ENCODE assay signal across 8 cellular contexts in the genomic region with DNA sequence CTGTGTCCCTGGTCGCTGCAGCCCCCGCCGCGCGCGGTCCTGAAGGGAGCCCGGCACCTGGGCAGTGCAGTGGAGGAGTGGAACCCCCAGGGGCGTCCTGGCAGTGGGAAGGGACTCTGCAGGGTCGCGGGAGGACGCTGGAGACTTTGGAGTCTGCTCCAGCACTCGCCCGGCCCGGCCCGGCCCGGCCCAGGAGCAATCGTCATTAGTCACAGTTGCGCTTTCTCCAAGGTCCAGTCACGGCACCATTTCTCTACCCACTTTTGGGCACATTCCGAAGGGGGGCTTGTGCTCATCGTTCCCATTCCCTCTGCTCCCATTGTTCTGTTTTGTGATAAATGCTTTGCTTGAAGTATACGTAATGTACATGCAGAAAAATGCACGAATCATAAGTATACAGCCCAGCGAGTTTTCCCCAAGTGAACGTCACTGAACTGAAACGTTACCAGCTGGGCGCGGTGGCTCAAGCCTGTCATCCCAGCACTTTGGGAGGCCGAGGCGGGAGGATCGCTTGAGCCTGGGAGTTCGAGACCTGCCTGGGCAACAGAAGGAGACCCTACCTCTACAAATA. TPM values are rescaled to one million over a fixed set of nuclear protein-coding genes. Genes with fewer than 3 reads are reported as not detected.
DNase-seq lines count a peak whose midpoint lies in the region; ATAC-seq, FAIRE-seq and TF ChIP-seq lines count a peak whose summit lies in the region.

No MANE protein-coding gene starts in this region.

- ATAC-seq in A549 = peak; percentile 44 to 46
- peak; percentile 8 for ATAC-seq in GM18870 (IDR thresholded peaks at IDR 0.05; ENCODE audit: unreplicated experiment)
- peak; percentile 62 for ATAC-seq in stimulated activated memory B cell treated with anti-CD40 and anti-IgM and Interleukin-4, amounts not matched to agents 10 μg/mL and 1 μg/mL and 100 μg/mL, for 72 hours

- CTCF ChIA-PET in A549 (lab: Yijun Ruan, JAX) = no interaction called here
- CTCF ChIA-PET in HEK293T (lab: Yijun Ruan, JAX) = interaction anchor here (0.8 kb wide), 1 partner anchor 9 kb away, joined by 3 read pairs; no protein-coding TSS in a partner anchor

- H3K9ac ChIP-seq in astrocyte (ENCODE audit: low read length) = peak overlapping the region; percentile 87
- H3K9ac ChIP-seq in iPS-20b (ENCODE audit: low read depth, low read length) = peak overlapping the region; percentile 75

- no peak for TF ChIP-seq RAD21 in A549 (conservative IDR thresholded peaks at IDR 0.05 in 1 of 2, IDR thresholded peaks at IDR 0.05 in 1 of 2)

- H3K9me3 ChIP-seq in A549 (no peaks in the 10 kb centered on the region), KOPT-K1 (ENCODE audit: insufficient read depth, low read length, poor library complexity, severe bottlenecking) (no peaks in the 10 kb centered on the region), astrocyte (ENCODE audit: insufficient read depth, low read depth, low read length) (no peaks in the 10 kb centered on the region), iPS-20b (ENCODE audit: insufficient read depth, low read depth, low read length) (no peaks in the 10 kb centered on the region)

- peaks cover 62% of the 10 kb centered on the region for H3K79me2 ChIP-seq in astrocyte (ENCODE audit: insufficient read depth, low read length)

- H3K36me3 ChIP-seq in KOPT-K1 (ENCODE audit: insufficient read depth, low read length) = peaks cover 76% of the 10 kb centered on the region
- peaks cover 16% of the 10 kb centered on the region for H3K36me3 ChIP-seq in astrocyte (ENCODE audit: insufficient read depth, low read length)
- H3K36me3 ChIP-seq in iPS-20b (ENCODE audit: insufficient read depth, low read depth, low read length) = peaks cover 64% of the 10 kb centered on the region

- H2AFZ ChIP-seq in astrocyte (ENCODE audit: low read depth, low read length) = peak overlapping the region; percentile 67

- peak overlapping the region; percentile 89 for H3K4me3 Mint-ChIP-seq in astrocyte (ENCODE audit: unreplicated experiment)
- H3K4me3 Mint-ChIP-seq in stimulated activated memory B cell treated with anti-CD40 and anti-IgM and Interleukin-4, amounts not matched to agents 10 μg/mL and 1 μg/mL and 100 μg/mL, for 72 hours = peak overlapping the region; percentile 89

- H3K27ac ChIP-seq in A549 = peak overlapping the region; percentile 84 to 98
- peak overlapping the region; percentile 70 for H3K27ac ChIP-seq in KOPT-K1 (ENCODE audit: low read depth, low read length, poor library complexity, severe bottlenecking)
- peak overlapping the region; percentile 55 for H3K27ac ChIP-seq in astrocyte (ENCODE audit: low read depth, low read length)
- no peak overlapping the region for H3K27ac ChIP-seq in iPS-20b (ENCODE audit: low read length)

- TF ChIP-seq CTCF in A549 (IDR thresholded peaks at IDR 0.05) (no peak), astrocyte (IDR thresholded peaks at IDR 0.05; ENCODE audit: insufficient read depth, low read depth, low read length) (no peak)

- WGBS in A549 (ENCODE audit: missing lambda C conversion rate) = 15% methylated on average over 14 of the region's 32 CpGs

- H3K27me3 Mint-ChIP-seq in astrocyte (ENCODE audit: low read depth, unreplicated experiment) = no peaks in the 10 kb centered on the region
- H3K27me3 Mint-ChIP-seq in stimulated activated memory B cell treated with anti-CD40 and anti-IgM and Interleukin-4, amounts not matched to agents 10 μg/mL and 1 μg/mL and 100 μg/mL, for 72 hours = no peaks in the 10 kb centered on the region

- FAIRE-seq in A549 (lab: Jason Lieb, UNC) = no peak
- FAIRE-seq in astrocyte (lab: Jason Lieb, UNC) = no peak

- TF ChIP-seq EP300 in A549 (IDR thresholded peaks at IDR 0.05) = no peak

- peak overlapping the region; percentile 71 for H3K4me3 ChIP-seq in A549
- H3K4me3 ChIP-seq in astrocyte (ENCODE audit: insufficient read depth, low read depth, low read length) = peak overlapping the region; percentile 83
- peak overlapping the region; percentile 90 for H3K4me3 ChIP-seq in iPS-20b (ENCODE audit: low read length)

- DNase-seq in A549 (ENCODE audit: low read depth in 1 of 2, low spot score in 1 of 2) (peak; percentile 14 to 31), astrocyte (ENCODE audit: low read depth) (peak; percentile 39), pons (ENCODE audit: low spot score) (no peak), HEK293T (ENCODE audit: extremely low spot score) (no peak)

- no peaks in the 10 kb centered on the region for H3K27me3 ChIP-seq in astrocyte (ENCODE audit: insufficient read depth, low read length)
- no peaks in the 10 kb centered on the region for H3K27me3 ChIP-seq in iPS-20b (ENCODE audit: insufficient read depth, low read length)

- peaks cover 4% of the 10 kb centered on the region for H3K4me1 Mint-ChIP-seq in astrocyte (ENCODE audit: low read depth, unreplicated experiment)
- peaks cover 44% of the 10 kb centered on the region for H3K4me1 Mint-ChIP-seq in stimulated activated memory B cell treated with anti-CD40 and anti-IgM and Interleukin-4, amounts not matched to agents 10 μg/mL and 1 μg/mL and 100 μg/mL, for 72 hours

- no peaks in the 10 kb centered on the region for H3K9me3 Mint-ChIP-seq in astrocyte (ENCODE audit: unreplicated experiment)
- no peaks in the 10 kb centered on the region for H3K9me3 Mint-ChIP-seq in stimulated activated memory B cell treated with anti-CD40 and anti-IgM and Interleukin-4, amounts not matched to agents 10 μg/mL and 1 μg/mL and 100 μg/mL, for 72 hours

- no peak for TF ChIP-seq POLR2A in A549 (IDR thresholded peaks at IDR 0.05; ENCODE audit: low read length)

- H3K36me3 Mint-ChIP-seq in astrocyte (ENCODE audit: low read depth, unreplicated experiment) = peaks cover 25% of the 10 kb centered on the region
- peaks cover 35% of the 10 kb centered on the region for H3K36me3 Mint-ChIP-seq in stimulated activated memory B cell treated with anti-CD40 and anti-IgM and Interleukin-4, amounts not matched to agents 10 μg/mL and 1 μg/mL and 100 μg/mL, for 72 hours

- H4K20me1 ChIP-seq in astrocyte (ENCODE audit: insufficient read depth, low read length) = peaks cover 67% of the 10 kb centered on the region

- POLR2A ChIA-PET in A549 (lab: Yijun Ruan, JAX) = no interaction called here
- POLR2A ChIA-PET in HEK293T (lab: Yijun Ruan, JAX) = no interaction called here

- H3K4me2 ChIP-seq in A549 (peak overlapping the region; percentile 95), astrocyte (ENCODE audit: low read length) (peak overlapping the region; percentile 98)

- H3K4me1 ChIP-seq in A549 (peaks cover 12% of the 10 kb centered on the region; the same call in 2 of the 3 replicates), astrocyte (ENCODE audit: insufficient read depth, low read length) (peaks cover 10% of the 10 kb centered on the region), iPS-20b (ENCODE audit: insufficient read depth, low read length) (no peaks in the 10 kb centered on the region; the same call in 1 of the 2 replicates)

- H3K27ac Mint-ChIP-seq in astrocyte (ENCODE audit: unreplicated experiment) = no peak overlapping the region
- H3K27ac Mint-ChIP-seq in stimulated activated memory B cell treated with anti-CD40 and anti-IgM and Interleukin-4, amounts not matched to agents 10 μg/mL and 1 μg/mL and 100 μg/mL, for 72 hours = peak overlapping the region; percentile 89

TF ChIP-seq in A549, 52 proteins besides CTCF, POLR2A, EP300 and RAD21 (continues in another document):
- no peak for TF ChIP-seq JUN (IDR thresholded peaks at IDR 0.05)

TF ChIP-seq in HEK293T, 16 proteins besides CTCF, POLR2A, EP300 and RAD21 (continues in another document):
- TF ChIP-seq TARDBP (IDR thresholded peaks at IDR 0.05) = no peak
- no peak for TF ChIP-seq NFRKB (IDR thresholded peaks at IDR 0.05)
- TF ChIP-seq, protein P1, sequence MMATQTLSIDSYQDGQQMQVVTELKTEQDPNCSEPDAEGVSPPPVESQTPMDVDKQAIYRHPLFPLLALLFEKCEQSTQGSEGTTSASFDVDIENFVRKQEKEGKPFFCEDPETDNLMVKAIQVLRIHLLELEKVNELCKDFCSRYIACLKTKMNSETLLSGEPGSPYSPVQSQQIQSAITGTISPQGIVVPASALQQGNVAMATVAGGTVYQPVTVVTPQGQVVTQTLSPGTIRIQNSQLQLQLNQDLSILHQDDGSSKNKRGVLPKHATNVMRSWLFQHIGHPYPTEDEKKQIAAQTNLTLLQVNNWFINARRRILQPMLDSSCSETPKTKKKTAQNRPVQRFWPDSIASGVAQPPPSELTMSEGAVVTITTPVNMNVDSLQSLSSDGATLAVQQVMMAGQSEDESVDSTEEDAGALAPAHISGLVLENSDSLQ (IDR thresholded peaks at IDR 0.05) = no peak
- no peak for TF ChIP-seq FOXK2 (IDR thresholded peaks at IDR 0.05)
- TF ChIP-seq CTBP1 (IDR thresholded peaks at IDR 0.05; ENCODE audit: borderline replicate concordance) = no peak
- TF ChIP-seq L3MBTL2 (conservative IDR thresholded peaks at IDR 0.05) = no peak
- no peak for TF ChIP-seq FOXM1 (IDR thresholded peaks at IDR 0.05; ENCODE audit: borderline replicate concordance)
- TF ChIP-seq LEF1 (IDR thresholded peaks at IDR 0.05; ENCODE audit: borderline replicate concordance) = no peak

RNA-seq across cellular contexts. Expression of a gene that starts 1.0 kb away (rescaled TPM):
- 6.5 and 7.2 TPM in 2 replicates for polyA plus RNA-seq in A549 (2011; rRNA removed)
- polyA plus RNA-seq in A549 (2012; cell fraction: cytosol; rRNA removed) = 11.4 and 14.1 TPM in 2 replicates
- 21.8 and 29.0 TPM in 2 replicates for polyA plus RNA-seq in A549 (2012; cell fraction: nucleus; rRNA removed)
- polyA plus RNA-seq in A549 (2017; fragmentation: RNase III; extraction: RNeasy Plus Mini Kit Qiagen cat#74134 plus additional on column Dnase treatment) = 10.8 to 12.5 TPM (median 12.0 TPM) in 3 replicates
- polyA minus RNA-seq in A549 (2011; rRNA and poly(A)+ RNA removed) = 7.2 and 8.9 TPM in 2 replicates
- 15.1 and 16.5 TPM in 2 replicates for total RNA-seq in astrocyte

RNA-seq across cellular contexts. Expression of a gene that starts 12.1 kb away (rescaled TPM):
- 4.3 TPM in 2 replicates for polyA plus RNA-seq in A549 (2011; rRNA removed)
- 3.1 and 3.7 TPM in 2 replicates for polyA plus RNA-seq in A549 (2012; cell fraction: cytosol; rRNA removed)
- polyA plus RNA-seq in A549 (2012; cell fraction: nucleus; rRNA removed) = 4.6 and 5.5 TPM in 2 replicates
- polyA plus RNA-seq in A549 (2017; fragmentation: RNase III; extraction: RNeasy Plus Mini Kit Qiagen cat#74134 plus additional on column Dnase treatment) = 8.9 to 10.5 TPM (median 10.4 TPM) in 3 replicates
- 3.9 and 4.2 TPM in 2 replicates for polyA minus RNA-seq in A549 (2011; rRNA and poly(A)+ RNA removed)
- total RNA-seq in astrocyte = 23.7 and 24.7 TPM in 2 replicates

RNA-seq across cellular contexts. Expression of a gene that starts 23.0 kb away (rescaled TPM):
- polyA plus RNA-seq in A549 (2011; rRNA removed) (3.3 and 3.5 TPM in 2 replicates), A549 (2017; fragmentation: RNase III; extraction: RNeasy Plus Mini Kit Qiagen cat#74134 plus additional on column Dnase treatment) (9.2 to 10.5 TPM (median 10.2 TPM) in 3 replicates)
- polyA plus RNA-seq in A549 (2012; cell fraction: cytosol; rRNA removed) = 9.3 and 12.1 TPM in 2 replicates
- 24.8 and 37.6 TPM in 2 replicates for polyA plus RNA-seq in A549 (2012; cell fraction: nucleus; rRNA removed)
- 4.0 and 5.0 TPM in 2 replicates for polyA minus RNA-seq in A549 (2011; rRNA and poly(A)+ RNA removed)
- 39.7 and 42.3 TPM in 2 replicates for total RNA-seq in astrocyte

RNA-seq across cellular contexts. Expression of a gene that starts 45.9 kb away (rescaled TPM):
- polyA plus RNA-seq in A549 (2011; rRNA removed) (5.8 and 8.0 TPM in 2 replicates), A549 (2017; fragmentation: RNase III; extraction: RNeasy Plus Mini Kit Qiagen cat#74134 plus additional on column Dnase treatment) (11.3 to 13.4 TPM (median 13.1 TPM) in 3 replicates)
- polyA plus RNA-seq in A549 (2012; cell fraction: cytosol; rRNA removed) = 17.6 and 18.9 TPM in 2 replicates
- 40.3 and 64.8 TPM in 2 replicates for polyA plus RNA-seq in A549 (2012; cell fraction: nucleus; rRNA removed)
- 14.7 and 21.1 TPM in 2 replicates for polyA minus RNA-seq in A549 (2011; rRNA and poly(A)+ RNA removed)
- total RNA-seq in astrocyte = 20.0 and 26.5 TPM in 2 replicates

Comparison
In these comparisons a context has a peak if more than half of its experiments do, and no peak if none do; other contexts are left out.
1. ATAC-seq: peak in every context shown above with its lines; median percentile 62 in stimulated activated memory B cell treated with anti-CD40 and anti-IgM and Interleukin-4, amounts not matched to agents 10 μg/mL and 1 μg/mL and 100 μg/mL, for 72 hours; 45 in A549; 8 in GM18870.
2. DNase-seq: peak in A549 (2 of 2) and astrocyte (single experiment); none in pons (single experiment) and HEK293T (single experiment).
3. Peak in every context shown above with its lines, with median percentiles within 50 percentile points of each other: H3K4me3 ChIP-seq.